8 cellular contexts compared by ENCODE assay signal in genomic region chr20:35661908-35662307, GRCh38. TPM values are rescaled to one million over a fixed set of nuclear protein-coding genes. Genes with fewer than 3 reads are reported as not detected.
A peak's percentile ranks its signal among the peaks of the same experiment; 100 is the strongest.
DNase-seq lines count a peak whose midpoint lies in the region; ATAC-seq and TF ChIP-seq lines count a peak whose summit lies in the region.

No MANE protein-coding gene starts in this region.

- no peak for TF ChIP-seq CTCF in fibroblast of villous mesenchyme (IDR thresholded peaks at IDR 0.05; ENCODE audit: insufficient read depth, low read depth, low read length)

- H3K4me3 ChIP-seq in fibroblast of villous mesenchyme (ENCODE audit: low read depth, low read length): peak overlapping the region; percentile 96

- peak overlapping the region; percentile 99 for H3K27ac Mint-ChIP-seq in activated CD4-positive, alpha-beta T cell treated with anti-CD3 and anti-CD28 coated beads, Interleukin-2, amount 10 ng/mL, durations not matched to agents 7 days and 5 days
- H3K27ac Mint-ChIP-seq in activated CD4-positive, alpha-beta memory T cell treated with anti-CD3 and anti-CD28 coated beads for 36 hours: peak overlapping the region; percentile 98
- peak overlapping the region; percentile 96 for H3K27ac Mint-ChIP-seq in stimulated activated memory B cell treated with anti-CD40 and anti-IgM and Interleukin-4, amounts not matched to agents 10 μg/mL and 1 μg/mL and 100 μg/mL, for 72 hours

- H3K36me3 Mint-ChIP-seq in activated CD4-positive, alpha-beta T cell treated with anti-CD3 and anti-CD28 coated beads, Interleukin-2, amount 10 ng/mL, durations not matched to agents 7 days and 5 days (ENCODE audit: low read depth): peaks cover 43% of the 10 kb centered on the region
- H3K36me3 Mint-ChIP-seq in activated CD4-positive, alpha-beta memory T cell treated with anti-CD3 and anti-CD28 coated beads for 36 hours: peaks cover 35% of the 10 kb centered on the region
- peaks cover 13% of the 10 kb centered on the region for H3K36me3 Mint-ChIP-seq in stimulated activated memory B cell treated with anti-CD40 and anti-IgM and Interleukin-4, amounts not matched to agents 10 μg/mL and 1 μg/mL and 100 μg/mL, for 72 hours

- intact Hi-C loops in activated CD4-positive, alpha-beta memory T cell treated with anti-CD3 and anti-CD28 coated beads for 36 hours (cut with micrococcal nuclease): loop anchor here (1.0 to 5.0 kb wide), 9 partner anchors 12 to 387 kb away; partner anchors contain the start of genes CEP250, ERGIC3, PHF20 and RBM39

- H3K9me3 Mint-ChIP-seq in activated CD4-positive, alpha-beta T cell treated with anti-CD3 and anti-CD28 coated beads, Interleukin-2, amount 10 ng/mL, durations not matched to agents 7 days and 5 days: no peaks in the 10 kb centered on the region
- no peaks in the 10 kb centered on the region for H3K9me3 Mint-ChIP-seq in activated CD4-positive, alpha-beta memory T cell treated with anti-CD3 and anti-CD28 coated beads for 36 hours
- H3K9me3 Mint-ChIP-seq in stimulated activated memory B cell treated with anti-CD40 and anti-IgM and Interleukin-4, amounts not matched to agents 10 μg/mL and 1 μg/mL and 100 μg/mL, for 72 hours: no peaks in the 10 kb centered on the region

- no peaks in the 10 kb centered on the region for H3K27me3 Mint-ChIP-seq in activated CD4-positive, alpha-beta T cell treated with anti-CD3 and anti-CD28 coated beads, Interleukin-2, amount 10 ng/mL, durations not matched to agents 7 days and 5 days
- no peaks in the 10 kb centered on the region for H3K27me3 Mint-ChIP-seq in activated CD4-positive, alpha-beta memory T cell treated with anti-CD3 and anti-CD28 coated beads for 36 hours
- no peaks in the 10 kb centered on the region for H3K27me3 Mint-ChIP-seq in stimulated activated memory B cell treated with anti-CD40 and anti-IgM and Interleukin-4, amounts not matched to agents 10 μg/mL and 1 μg/mL and 100 μg/mL, for 72 hours

- ATAC-seq in stimulated activated memory B cell treated with anti-CD40 and anti-IgM and Interleukin-4, amounts not matched to agents 10 μg/mL and 1 μg/mL and 100 μg/mL, for 72 hours: no peak
- no peak for ATAC-seq in GM18870 (IDR thresholded peaks at IDR 0.05; ENCODE audit: unreplicated experiment)
- ATAC-seq in GM19035 (IDR thresholded peaks at IDR 0.05; ENCODE audit: unreplicated experiment): no peak

- peak overlapping the region; percentile 98 for H3K4me3 Mint-ChIP-seq in activated CD4-positive, alpha-beta T cell treated with anti-CD3 and anti-CD28 coated beads, Interleukin-2, amount 10 ng/mL, durations not matched to agents 7 days and 5 days
- peak overlapping the region; percentile 91 for H3K4me3 Mint-ChIP-seq in activated CD4-positive, alpha-beta memory T cell treated with anti-CD3 and anti-CD28 coated beads for 36 hours
- H3K4me3 Mint-ChIP-seq in stimulated activated memory B cell treated with anti-CD40 and anti-IgM and Interleukin-4, amounts not matched to agents 10 μg/mL and 1 μg/mL and 100 μg/mL, for 72 hours: peak overlapping the region; percentile 86

- POLR2A ChIA-PET in activated CD4-positive, alpha-beta T cell treated with anti-CD3 and anti-CD28 coated beads, Interleukin-2, amount 10 ng/mL, durations not matched to agents 7 days and 5 days (lab: Charles Lee): no interaction called here
- POLR2A ChIA-PET in activated CD4-positive, alpha-beta memory T cell treated with anti-CD3 and anti-CD28 coated beads for 36 hours (lab: Charles Lee): interaction anchor here (1.2 to 6.8 kb wide), 4 partner anchors 39 to 171 kb away, joined by 3 to 93 read pairs (median 22); partner anchors contain the start of genes RBM39 and SPAG4

- H3K4me1 Mint-ChIP-seq in activated CD4-positive, alpha-beta T cell treated with anti-CD3 and anti-CD28 coated beads, Interleukin-2, amount 10 ng/mL, durations not matched to agents 7 days and 5 days: peaks cover 63% of the 10 kb centered on the region
- peaks cover 61% of the 10 kb centered on the region for H3K4me1 Mint-ChIP-seq in activated CD4-positive, alpha-beta memory T cell treated with anti-CD3 and anti-CD28 coated beads for 36 hours (ENCODE audit: low read depth)
- H3K4me1 Mint-ChIP-seq in stimulated activated memory B cell treated with anti-CD40 and anti-IgM and Interleukin-4, amounts not matched to agents 10 μg/mL and 1 μg/mL and 100 μg/mL, for 72 hours: peaks cover 66% of the 10 kb centered on the region

- CTCF ChIA-PET in activated CD4-positive, alpha-beta T cell treated with anti-CD3 and anti-CD28 coated beads, Interleukin-2, amount 10 ng/mL, durations not matched to agents 7 days and 5 days (lab: Charles Lee): interaction anchor here (3.0 kb wide), 1 partner anchor 43 kb away, joined by 10 read pairs; no protein-coding TSS in a partner anchor
- CTCF ChIA-PET in activated CD4-positive, alpha-beta memory T cell treated with anti-CD3 and anti-CD28 coated beads for 36 hours (lab: Charles Lee): interaction anchor here (1.5 to 6.3 kb wide), 3 partner anchors 43 to 292 kb away, joined by 3 to 70 read pairs (median 7); partner anchors contain the start of genes SCAND1 and SPAG4

- no peak for DNase-seq in activated CD4-positive, alpha-beta T cell treated with anti-CD3 and anti-CD28 coated beads, Interleukin-2, amount 10 ng/mL, durations not matched to agents 7 days and 5 days
- no peak for DNase-seq in activated CD4-positive, alpha-beta T cell treated with anti-CD3 and anti-CD28 coated beads, Interleukin-2, amount 50 U/mL, for 1 hour
- DNase-seq in activated CD4-positive, alpha-beta memory T cell treated with anti-CD3 and anti-CD28 coated beads for 36 hours: no peak
- DNase-seq in fibroblast of villous mesenchyme (ENCODE audit: low read depth) (no peak), germinal center (ENCODE audit: low spot score) (no peak)

RNA-seq across cellular contexts. Expression of gene CPNE1, which starts 2.8 kb away (rescaled TPM):
- 100 to 1,000 TPM; 252 to 256 TPM for total RNA-seq in activated CD4-positive, alpha-beta T cell treated with anti-CD3 and anti-CD28 coated beads, Interleukin-2, amount 10 ng/mL, durations not matched to agents 7 days and 5 days
- 100 to 1,000 TPM; 242 to 253 TPM for total RNA-seq in activated CD4-positive, alpha-beta memory T cell treated with anti-CD3 and anti-CD28 coated beads for 36 hours
- total RNA-seq in fibroblast of villous mesenchyme: 92.0 and 143 TPM in 2 replicates

RNA-seq across cellular contexts. Expression of gene RBM12, which starts 2.8 kb away (rescaled TPM):
- total RNA-seq in activated CD4-positive, alpha-beta T cell treated with anti-CD3 and anti-CD28 coated beads, Interleukin-2, amount 10 ng/mL, durations not matched to agents 7 days and 5 days: 100 to 1,000 TPM; 121 to 127 TPM
- 100 to 1,000 TPM; 110 to 114 TPM for total RNA-seq in activated CD4-positive, alpha-beta memory T cell treated with anti-CD3 and anti-CD28 coated beads for 36 hours
- total RNA-seq in fibroblast of villous mesenchyme: 50.9 and 56.1 TPM in 2 replicates

RNA-seq across cellular contexts. Expression of gene NFS1, which starts 37.2 kb away (rescaled TPM):
- total RNA-seq in activated CD4-positive, alpha-beta T cell treated with anti-CD3 and anti-CD28 coated beads, Interleukin-2, amount 10 ng/mL, durations not matched to agents 7 days and 5 days: 10 to 100 TPM; 33.2 to 36.6 TPM
- 10 to 100 TPM; 36.9 to 40.8 TPM for total RNA-seq in activated CD4-positive, alpha-beta memory T cell treated with anti-CD3 and anti-CD28 coated beads for 36 hours
- 37.0 and 40.6 TPM in 2 replicates for total RNA-seq in fibroblast of villous mesenchyme

RNA-seq across cellular contexts. Expression of gene ROMO1, which starts 37.3 kb away (rescaled TPM):
- total RNA-seq in activated CD4-positive, alpha-beta T cell treated with anti-CD3 and anti-CD28 coated beads, Interleukin-2, amount 10 ng/mL, durations not matched to agents 7 days and 5 days: 100 to 1,000 TPM in 1 of 2 experiments, 10 to 100 TPM in 1; 55.0 to 103 TPM
- total RNA-seq in activated CD4-positive, alpha-beta memory T cell treated with anti-CD3 and anti-CD28 coated beads for 36 hours: 100 to 1,000 TPM; 141 to 142 TPM
- total RNA-seq in fibroblast of villous mesenchyme: 143 and 189 TPM in 2 replicates

RNA-seq across cellular contexts. Expression of gene SPAG4, which starts 46.3 kb away (rescaled TPM):
- total RNA-seq in activated CD4-positive, alpha-beta T cell treated with anti-CD3 and anti-CD28 coated beads, Interleukin-2, amount 10 ng/mL, durations not matched to agents 7 days and 5 days: 1 to 10 TPM; 1.7 to 1.9 TPM
- 1 to 10 TPM; 7.5 to 9.4 TPM for total RNA-seq in activated CD4-positive, alpha-beta memory T cell treated with anti-CD3 and anti-CD28 coated beads for 36 hours
- 5.6 and 8.1 TPM in 2 replicates for total RNA-seq in fibroblast of villous mesenchyme
